ENCODE assay signal across 8 cellular contexts in genomic region chr10:69801094-69801433, GRCh38. TPM values are rescaled to one million over a fixed set of nuclear protein-coding genes. Genes with fewer than 3 reads are reported as not detected.
DNase-seq lines count a peak whose midpoint lies in the region; ATAC-seq, FAIRE-seq and TF ChIP-seq lines count a peak whose summit lies in the region.

No MANE protein-coding gene starts in this region.

- dilution Hi-C loops in mammary epithelial cell (cut with HindIII; ENCODE audit: low sequenced_read_pairs) = no loop called here

- peak; percentile 76 for DNase-seq in AG20443 (ENCODE audit: low spot score)
- DNase-seq in H54 (ENCODE audit: insufficient read length, low spot score) = peak; percentile 78
- peak; percentile 58 to 78 for DNase-seq in SJCRH30
- DNase-seq in mammary epithelial cell = peak; percentile 61
- peak; percentile 90 for DNase-seq in left kidney (ENCODE audit: low read depth, low spot score)
- DNase-seq in stimulated activated CD8-positive, alpha-beta memory T cell treated with anti-CD3 and anti-CD28 coated beads, Interleukin-7, amount 100 ng/mL, for 24 hours (ENCODE audit: low read depth) = peak; percentile 14

- no peak for ATAC-seq in HG03460 (IDR thresholded peaks at IDR 0.05; ENCODE audit: unreplicated experiment)
- no peak for ATAC-seq in GM21737 (IDR thresholded peaks at IDR 0.05; ENCODE audit: unreplicated experiment)

- H3K27ac ChIP-seq in SJCRH30 (no peak overlapping the region), mammary epithelial cell (ENCODE audit: insufficient read depth, low read depth, low read length) (peak overlapping the region; percentile 42)

- in situ Hi-C loops in mammary epithelial cell (cut with MboI; ENCODE audit: low sequenced_read_pairs in 2 of 2) = no loop called here

- 0 out of 2 replicates have a peak, but pooled peaks cover 3% of the 10 kb centered on the region for H3K27me3 ChIP-seq in SJCRH30
- no peaks in the 10 kb centered on the region for H3K27me3 ChIP-seq in mammary epithelial cell (ENCODE audit: insufficient read depth, low read length)

- peak overlapping the region; percentile 25 for H3K9ac ChIP-seq in mammary epithelial cell (ENCODE audit: insufficient read depth, low read length)

- 27% methylated on average over 6 of the region's 8 CpGs for WGBS in mammary epithelial cell (ENCODE audit: low coverage, missing lambda C conversion rate)

- H3K4me1 ChIP-seq in SJCRH30 (no peaks in the 10 kb centered on the region), mammary epithelial cell (ENCODE audit: insufficient read depth, low read length) (peaks cover 39% of the 10 kb centered on the region)

- CTCF ChIA-PET in mammary epithelial cell (lab: Charles Lee; ENCODE audit: low non-redundant PET) = interaction anchor here (0.6 kb wide), 3 partner anchors 12 to 76 kb away, joined by 3 to 6 read pairs (median 5); no protein-coding TSS in a partner anchor

- H4K20me1 ChIP-seq in mammary epithelial cell (ENCODE audit: insufficient read depth, low read length) = no peaks in the 10 kb centered on the region

- H3K9me3 ChIP-seq in SJCRH30 (replicated peaks) = no peaks in the 10 kb centered on the region
- no peaks in the 10 kb centered on the region for H3K9me3 ChIP-seq in mammary epithelial cell (replicated peaks; ENCODE audit: insufficient read depth, low read length)

- TF ChIP-seq CTCF in mammary epithelial cell (conservative IDR thresholded peaks at IDR 0.05 in 1 of 2, IDR thresholded peaks at IDR 0.05 in 1 of 2; ENCODE audit: extremely low read depth in 1 of 2, insufficient read depth in 1 of 2, low read depth in 1 of 2, low read length in 2 of 2) = peak; percentile 67 to 71

- peak overlapping the region; percentile 99 for H3K4me2 ChIP-seq in mammary epithelial cell (ENCODE audit: insufficient read depth, low read depth, low read length)

- intact Hi-C loops in mammary epithelial cell (cut with micrococcal nuclease) = loop anchor here (1.0 to 10.0 kb wide), 8 partner anchors 14 to 584 kb away; partner anchors contain the start of gene LRRC20

- BruUV-seq in mammary epithelial cell (replicated peaks; lab: Mats Ljungman, UMichigan) = no TSS peak

- TF ChIP-seq POLR2A in H54 (IDR thresholded peaks at IDR 0.05; ENCODE audit: low read depth, low read length) = no peak

- no peak for FAIRE-seq in H54 (lab: Jason Lieb, UNC)

- H3K4me3 ChIP-seq in SJCRH30 (peak overlapping the region; percentile 46), mammary epithelial cell (replicated peaks in 1 of 3; ENCODE audit: insufficient read depth in 1 of 3, low read depth in 2 of 3, low read length in 3 of 3) (peak overlapping the region; percentile 60 to 73 (median 72))

- peak overlapping the region; percentile 91 for H2AFZ ChIP-seq in mammary epithelial cell (ENCODE audit: low read depth, low read length)

- no peaks in the 10 kb centered on the region for H3K36me3 ChIP-seq in SJCRH30
- no peaks in the 10 kb centered on the region for H3K36me3 ChIP-seq in mammary epithelial cell (ENCODE audit: insufficient read depth, low read length)

- peaks cover 14% of the 10 kb centered on the region for H3K79me2 ChIP-seq in mammary epithelial cell (ENCODE audit: insufficient read depth, low read length)

RNA-seq across cellular contexts. Expression of gene COL13A1, which starts 0.6 kb away (rescaled TPM):
- total RNA-seq in SJCRH30 (2014; rRNA removed; shearing (Covaris generic)) = 0.20 and 0.26 TPM in 2 replicates
- total RNA-seq in mammary epithelial cell = 1 to 10 TPM; 1.3 to 8.8 TPM
- 5.4 TPM for polyA plus RNA-seq in mammary epithelial cell
- 0.21 TPM for polyA minus RNA-seq in mammary epithelial cell

Comparison
In these comparisons a context has a peak if more than half of its experiments do, and no peak if none do; other contexts are left out.
1. DNase-seq: peak in every context shown above with its lines; median percentile 90 in left kidney; 78 in H54; 76 in AG20443; 68 in SJCRH30; 61 in mammary epithelial cell; 14 in stimulated activated CD8-positive, alpha-beta memory T cell treated with anti-CD3 and anti-CD28 coated beads, Interleukin-7, amount 100 ng/mL, for 24 hours.